1 cellular context compared by ENCODE assay signal in the genomic region with DNA sequence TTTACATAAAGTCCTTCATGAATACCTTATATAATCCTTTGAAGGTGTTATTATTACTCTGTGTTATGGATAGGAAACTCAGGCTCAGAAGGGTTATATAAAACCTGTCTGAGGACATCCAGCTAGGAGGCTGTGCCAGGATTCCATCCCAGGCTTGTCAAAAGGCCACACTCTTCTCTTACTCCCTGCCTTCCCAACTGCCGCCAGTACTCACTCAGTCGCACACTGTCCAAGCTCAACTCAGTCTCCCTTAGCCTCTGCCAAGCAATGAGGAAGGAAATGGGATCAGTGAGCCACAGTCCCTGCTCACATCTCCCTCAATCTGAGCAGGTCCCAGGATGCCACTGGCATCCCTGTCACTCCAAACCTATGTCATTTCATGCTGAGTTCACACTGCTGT.
TF ChIP-seq lines count a peak whose summit lies in the region.

No MANE protein-coding gene starts in this region.

TF ChIP-seq in IMR-90, 13 proteins besides CTCF, POLR2A, EP300 and RAD21 (continued from another document):
- TF ChIP-seq, protein P1, sequence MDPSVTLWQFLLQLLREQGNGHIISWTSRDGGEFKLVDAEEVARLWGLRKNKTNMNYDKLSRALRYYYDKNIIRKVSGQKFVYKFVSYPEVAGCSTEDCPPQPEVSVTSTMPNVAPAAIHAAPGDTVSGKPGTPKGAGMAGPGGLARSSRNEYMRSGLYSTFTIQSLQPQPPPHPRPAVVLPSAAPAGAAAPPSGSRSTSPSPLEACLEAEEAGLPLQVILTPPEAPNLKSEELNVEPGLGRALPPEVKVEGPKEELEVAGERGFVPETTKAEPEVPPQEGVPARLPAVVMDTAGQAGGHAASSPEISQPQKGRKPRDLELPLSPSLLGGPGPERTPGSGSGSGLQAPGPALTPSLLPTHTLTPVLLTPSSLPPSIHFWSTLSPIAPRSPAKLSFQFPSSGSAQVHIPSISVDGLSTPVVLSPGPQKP (IDR thresholded peaks at IDR 0.05; ENCODE audit: borderline replicate concordance, low read depth, low read length), result no peak
- no peak for TF ChIP-seq RCOR1 (IDR thresholded peaks at IDR 0.05; ENCODE audit: insufficient replicate concordance, low read length)
- TF ChIP-seq BHLHE40 (IDR thresholded peaks at IDR 0.05; ENCODE audit: low read depth, low read length), result no peak
- no peak for TF ChIP-seq MAZ (IDR thresholded peaks at IDR 0.05; ENCODE audit: borderline replicate concordance, low read depth, low read length)
